ENCODE assay signal across 8 cellular contexts in genomic region chr1:68497358-68497698, GRCh38. TPM values are rescaled to one million over a fixed set of nuclear protein-coding genes. Genes with fewer than 3 reads are reported as not detected.
A peak's percentile ranks its signal among the peaks of the same experiment; 100 is the strongest.
DNase-seq lines count a peak whose midpoint lies in the region; ATAC-seq lines count a peak whose summit lies in the region.

No MANE protein-coding gene starts in this region.

- H3K4me2 ChIP-seq in mesenchymal stem cell (ENCODE audit: low read length, poor library complexity, severe bottlenecking) = peak overlapping the region; percentile 93

- H4K8ac ChIP-seq in mesenchymal stem cell (ENCODE audit: low read length) = no peak overlapping the region

- peak overlapping the region; percentile 92 for H3K4me3 ChIP-seq in adipocyte (ENCODE audit: low read length)
- peak overlapping the region; percentile 70 to 99 for H3K4me3 ChIP-seq in mesenchymal stem cell (ENCODE audit: insufficient read depth in 1 of 2, low read depth in 1 of 2, low read length in 2 of 2)

- no peak overlapping the region for H3K27ac ChIP-seq in mesenchymal stem cell (ENCODE audit: low read length, poor library complexity, severe bottlenecking)

- H3K9ac ChIP-seq in adipocyte (ENCODE audit: low read length) (peak overlapping the region; percentile 60), mesenchymal stem cell (ENCODE audit: low read length) (peak overlapping the region; percentile 88)

- H3K9me3 ChIP-seq in adipocyte (ENCODE audit: control insufficient read depth, low read length) (no peaks in the 10 kb centered on the region), mesenchymal stem cell (ENCODE audit: control insufficient read depth, low read length) (no peaks in the 10 kb centered on the region)

- H3K36me3 ChIP-seq in adipocyte (ENCODE audit: control insufficient read depth, insufficient read depth, low read length, severe bottlenecking) (no peaks in the 10 kb centered on the region), mesenchymal stem cell (ENCODE audit: control insufficient read depth in 1 of 2, insufficient read depth in 2 of 2, low read depth in 1 of 2, low read length in 2 of 2) (no peaks in the 10 kb centered on the region)

- H3K4me1 ChIP-seq in adipocyte (ENCODE audit: control insufficient read depth, insufficient read depth, low read length) (peaks cover 4% of the 10 kb centered on the region), mesenchymal stem cell (ENCODE audit: control insufficient read depth, insufficient read depth, low read depth, low read length) (no peaks in the 10 kb centered on the region)

- no peak overlapping the region for H3K4ac ChIP-seq in mesenchymal stem cell (ENCODE audit: low read depth in 1 of 2, low read length in 2 of 2)

- H4K91ac ChIP-seq in mesenchymal stem cell (ENCODE audit: low read length) = no peak overlapping the region

- no peak overlapping the region for H3K23ac ChIP-seq in mesenchymal stem cell (ENCODE audit: low read length in 2 of 2)

- H2BK12ac ChIP-seq in mesenchymal stem cell (ENCODE audit: low read length in 2 of 2) = no peak overlapping the region

- no peak overlapping the region for H2BK120ac ChIP-seq in mesenchymal stem cell (ENCODE audit: low read depth, low read length)

- DNase-seq in adipocyte (ENCODE audit: low read depth) (no peak), mesenchymal stem cell (no peak), NCI-H128 (lab: John Stamatoyannopoulos, UW; ENCODE audit: unreplicated experiment) (no peak), NCI-H2227 treated with DMSO at 0.1 percent for 48 hours (lab: John Stamatoyannopoulos, UW) (no peak), anterior cingulate cortex (lab: John Stamatoyannopoulos, UW) (no peak)
- DNase-seq in stimulated activated naive CD4-positive, alpha-beta T cell treated with Interleukin-2 at 50 U/mL for 16 hours (lab: John Stamatoyannopoulos, UW) = no peak

- no peak overlapping the region for H3K18ac ChIP-seq in mesenchymal stem cell (ENCODE audit: low read depth in 1 of 2, low read length in 2 of 2)

- ATAC-seq in GM19035 (IDR thresholded peaks at IDR 0.05; ENCODE audit: unreplicated experiment) (peak; percentile 14), HG03066 (IDR thresholded peaks at IDR 0.05; ENCODE audit: low read depth, unreplicated experiment) (peak; percentile 10)

- no peak overlapping the region for H2BK15ac ChIP-seq in mesenchymal stem cell (ENCODE audit: low read depth, poor library complexity, severe bottlenecking)

- WGBS in mesenchymal stem cell = 26% methylated on average over 3 of the region's 3 CpGs

- H2BK5ac ChIP-seq in mesenchymal stem cell (ENCODE audit: low read depth, low read length, poor library complexity, severe bottlenecking) = no peak overlapping the region

- H2AFZ ChIP-seq in mesenchymal stem cell (ENCODE audit: low read depth, low read length) = peak overlapping the region; percentile 46

- H3K14ac ChIP-seq in mesenchymal stem cell (ENCODE audit: low read length in 2 of 2) = no peak overlapping the region

- H3K79me1 ChIP-seq in mesenchymal stem cell (replicated peaks; ENCODE audit: low read length, poor library complexity, severe bottlenecking) = peaks cover 6% of the 10 kb centered on the region

- H2AK5ac ChIP-seq in mesenchymal stem cell (ENCODE audit: low read length, severe bottlenecking) = no peak overlapping the region

- H3K27me3 ChIP-seq in adipocyte (replicated peaks; ENCODE audit: control insufficient read depth, insufficient read depth, low read length) (no peaks in the 10 kb centered on the region), mesenchymal stem cell (ENCODE audit: control insufficient read depth in 1 of 2, insufficient read depth in 1 of 2, low read length in 2 of 2) (no peaks in the 10 kb centered on the region)

RNA-seq across cellular contexts. Expression of gene DEPDC1, which starts 0.4 kb away (rescaled TPM):
- 3.1 TPM for polyA plus RNA-seq in mesenchymal stem cell (2013, experiment 1 of 2)
- polyA plus RNA-seq in mesenchymal stem cell (2013, experiment 2 of 2) = 3.9 TPM

RNA-seq across cellular contexts. Expression of gene RPE65, which starts 47.6 kb away (rescaled TPM):
- 0.08 TPM for polyA plus RNA-seq in mesenchymal stem cell (2013, experiment 1 of 2)
- 0.12 TPM for polyA plus RNA-seq in mesenchymal stem cell (2013, experiment 2 of 2)
